Comparison of ENCODE assay signal across 20 cellular contexts in the genomic region with DNA sequence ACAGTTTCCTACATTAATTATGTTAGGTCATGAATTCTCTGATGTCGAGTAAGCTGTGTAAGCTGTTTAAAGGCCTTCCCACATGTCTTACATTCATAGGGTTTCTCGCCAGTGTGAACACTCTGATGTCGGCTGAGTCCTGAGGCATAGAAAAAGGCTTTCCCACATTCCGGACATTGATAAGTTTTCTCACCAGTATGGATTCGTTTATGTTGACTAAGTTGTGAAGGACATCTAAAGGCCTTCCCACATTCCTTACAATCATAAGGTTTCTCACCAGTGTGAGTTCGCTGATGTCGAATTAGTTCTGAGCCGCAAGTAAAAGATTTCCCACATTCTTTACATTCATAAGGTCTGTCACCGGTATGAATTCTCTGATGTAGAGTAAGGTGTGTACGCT.
"Had no signal": no experiment of that assay in that cellular context is flagged by ENCODE, and none has a peak within 500 bp of the region (broad histone marks: within the 10 kb centered on the region; RNA-seq: fewer than 3 reads in every experiment).

No MANE protein-coding gene starts in this region.

- H3K4me1 ChIP-seq: adrenal gland, psoas muscle had no signal

- H3K4me1 Mint-ChIP-seq: activated naive CD4-positive, alpha-beta T cell treated with anti-CD3 and anti-CD28 coated beads, Interleukin-2, amount 50 U/mL, for 24 hours; naive B cell; neural crest cell; stimulated activated naive CD8-positive, alpha-beta T cell treated with anti-CD3 and anti-CD28 coated beads, Interleukin-15, amount 100 ng/mL, for 72 hours had no signal

- H3K4me3 ChIP-seq: dorsolateral prefrontal cortex, psoas muscle, skin epidermis, thoracic aorta had no signal

- ATAC-seq: left lobe of liver; psoas muscle; right cardiac atrium; stimulated activated naive CD8-positive, alpha-beta T cell treated with anti-CD3 and anti-CD28 coated beads, Interleukin-15, amount 100 ng/mL, for 72 hours had no signal

- H3K27me3 Mint-ChIP-seq: activated naive CD4-positive, alpha-beta T cell treated with anti-CD3 and anti-CD28 coated beads, Interleukin-2, amount 50 U/mL, for 24 hours; naive B cell; stimulated activated naive CD8-positive, alpha-beta T cell treated with anti-CD3 and anti-CD28 coated beads, Interleukin-15, amount 100 ng/mL, for 72 hours had no signal

- H3K27ac Mint-ChIP-seq: activated naive CD4-positive, alpha-beta T cell treated with anti-CD3 and anti-CD28 coated beads, Interleukin-2, amount 50 U/mL, for 24 hours; naive B cell; stimulated activated naive CD8-positive, alpha-beta T cell treated with anti-CD3 and anti-CD28 coated beads, Interleukin-15, amount 100 ng/mL, for 72 hours had no signal

- H3K27me3 ChIP-seq: adrenal gland, dorsolateral prefrontal cortex had no signal

- H3K4me3 Mint-ChIP-seq: activated naive CD4-positive, alpha-beta T cell treated with anti-CD3 and anti-CD28 coated beads, Interleukin-2, amount 50 U/mL, for 24 hours; naive B cell; neural crest cell; stimulated activated naive CD8-positive, alpha-beta T cell treated with anti-CD3 and anti-CD28 coated beads, Interleukin-15, amount 100 ng/mL, for 72 hours had no signal

- H3K27ac ChIP-seq: adrenal gland, dorsolateral prefrontal cortex, psoas muscle, skin epidermis, thoracic aorta had no signal

- FAIRE-seq: keratinocyte, TTC549 had no signal

- DNase-seq: activated CD4-positive, alpha-beta T cell treated with anti-CD3 and anti-CD28 coated beads, Interleukin-2, amount 50 U/mL, for 4 hours; activated gamma-delta T cell; adrenal gland; dorsolateral prefrontal cortex; foreskin melanocyte; glutamatergic neuron; hypothalamus; mammary epithelial cell; naive B cell; psoas muscle; right cardiac atrium; stimulated activated CD4-positive, alpha-beta T cell treated with anti-CD3 and anti-CD28 coated beads, Interleukin-4, amount 100 ng/mL, for 1 hour; stimulated activated naive CD8-positive, alpha-beta T cell treated with anti-CD3 and anti-CD28 coated beads, Interleukin-15, amount 100 ng/mL, for 72 hours had no signal
